Comparison of ENCODE assay signal across 1 cellular context in genomic region chr19:10251792-10252694, GRCh38.
A peak's percentile ranks its signal among the peaks of the same experiment; 100 is the strongest.
TF ChIP-seq lines count a peak whose summit lies in the region.

MRPL4 (plus strand) TSS chr19:10252214; CDS start chr19:10252254, 40 bp downstream.

TF ChIP-seq in HepG2, 621 proteins besides CTCF, POLR2A, EP300 and RAD21 (continued from another document and continues in another):
- TF ChIP-seq ZNF407 (CRISPR knock-in tag; IDR thresholded peaks at IDR 0.05; ENCODE audit: not compliant biosample characterization) (no peak), HOXA3 (CRISPR knock-in tag; IDR thresholded peaks at IDR 0.05) (peak; percentile 99), TCF12 (IDR thresholded peaks at IDR 0.05) (no peak), TCF12 (CRISPR knock-in tag; IDR thresholded peaks at IDR 0.05) (no peak), ZNF646 (CRISPR knock-in tag; IDR thresholded peaks at IDR 0.05) (no peak), KLF12 (CRISPR knock-in tag; IDR thresholded peaks at IDR 0.05; ENCODE audit: borderline replicate concordance) (peak; percentile 88), MYNN (CRISPR knock-in tag; IDR thresholded peaks at IDR 0.05; ENCODE audit: low read depth) (no peak), NCOA1 (CRISPR knock-in tag; IDR thresholded peaks at IDR 0.05) (peak; percentile 94), ZBTB21 (CRISPR knock-in tag; IDR thresholded peaks at IDR 0.05) (no peak), ZSCAN30 (CRISPR knock-in tag; IDR thresholded peaks at IDR 0.05) (no peak), SNRNP70 (IDR thresholded peaks at IDR 0.05; ENCODE audit: low read depth, low read length) (no peak), RARG (CRISPR knock-in tag; IDR thresholded peaks at IDR 0.05; ENCODE audit: low read depth) (no peak), MEIS1 (CRISPR knock-in tag; IDR thresholded peaks at IDR 0.05; ENCODE audit: borderline replicate concordance) (no peak), ZNF572 (CRISPR knock-in tag; IDR thresholded peaks at IDR 0.05) (no peak), ZNF547 (CRISPR knock-in tag; IDR thresholded peaks at IDR 0.05) (peak; percentile 92), TP53 (CRISPR knock-in tag; conservative IDR thresholded peaks at IDR 0.05) (no peak), ZNF775 (CRISPR knock-in tag; IDR thresholded peaks at IDR 0.05; ENCODE audit: borderline replicate concordance) (0 out of 2 replicates have a peak, but pooled peaks have one; percentile 54), SRSF1 (optimal IDR thresholded peaks at IDR 0.05; ENCODE audit: low read depth, low read length) (no peak), HNF1B (CRISPR knock-in tag; IDR thresholded peaks at IDR 0.05) (peak; percentile 57), KDM3A (CRISPR knock-in tag; IDR thresholded peaks at IDR 0.05; ENCODE audit: low read depth) (peak; percentile 93), ZNF232 (CRISPR knock-in tag; IDR thresholded peaks at IDR 0.05; ENCODE audit: borderline replicate concordance) (peak; percentile 67; the same call in 1 of the 2 replicates), NFRKB (IDR thresholded peaks at IDR 0.05) (no peak), SMARCC2 (IDR thresholded peaks at IDR 0.05) (no peak), THAP9 (CRISPR knock-in tag; IDR thresholded peaks at IDR 0.05; ENCODE audit: borderline replicate concordance) (peak; percentile 71; the same call in 1 of the 2 replicates), ZNF468 (CRISPR knock-in tag; IDR thresholded peaks at IDR 0.05) (0 out of 2 replicates have a peak, but pooled peaks have one; percentile 18), FOXO1 (CRISPR knock-in tag; IDR thresholded peaks at IDR 0.05) (peak; percentile 57; the same call in 1 of the 2 replicates), ELF4 (CRISPR knock-in tag; IDR thresholded peaks at IDR 0.05; ENCODE audit: borderline replicate concordance) (no peak), ZNF124 (CRISPR knock-in tag; IDR thresholded peaks at IDR 0.05) (no peak), SALL2 (CRISPR knock-in tag; IDR thresholded peaks at IDR 0.05) (peak; percentile 84), ZNF18 (CRISPR knock-in tag; IDR thresholded peaks at IDR 0.05; ENCODE audit: insufficient replicate concordance) (peak; percentile 60), GATAD2A (CRISPR knock-in tag; IDR thresholded peaks at IDR 0.05) (peak; percentile 52; the same call in 1 of the 2 replicates), ZBTB7A (CRISPR knock-in tag; IDR thresholded peaks at IDR 0.05) (peak; percentile 45; the same call in 1 of the 2 replicates), ZNF580 (CRISPR knock-in tag; IDR thresholded peaks at IDR 0.05; ENCODE audit: borderline replicate concordance, low read depth) (peak; percentile 16; the same call in 1 of the 2 replicates), MATR3 (CRISPR knock-in tag; IDR thresholded peaks at IDR 0.05) (no peak), ATF4 (CRISPR knock-in tag; IDR thresholded peaks at IDR 0.05) (no peak), ZNF891 (CRISPR knock-in tag; IDR thresholded peaks at IDR 0.05) (0 out of 2 replicates have a peak, but pooled peaks have one; percentile 13), ZC3H13 (CRISPR knock-in tag; IDR thresholded peaks at IDR 0.05) (no peak)
